8 cellular contexts compared by ENCODE assay signal in genomic region chr5:14440598-14441401, GRCh38.
DNase-seq lines count a peak whose midpoint lies in the region; ATAC-seq and TF ChIP-seq lines count a peak whose summit lies in the region.
"Had no signal": no experiment of that assay in that cellular context is flagged by ENCODE, and none has a peak within 500 bp of the region (broad histone marks: within the 10 kb centered on the region; RNA-seq: fewer than 3 reads in every experiment).

No MANE protein-coding gene starts in this region.

- intact Hi-C loops in esophagus muscularis mucosa (cut with DNase I) (loop anchor here (5.0 kb wide), 1 partner anchor 33 kb away; no protein-coding TSS in a partner anchor), uterus (cut with DNase I; ENCODE audit: low total_unique reads) (no loop called here)

- TF ChIP-seq POLR2A in esophagus muscularis mucosa (IDR thresholded peaks at IDR 0.05; ENCODE audit: low read depth) (no peak), uterus (IDR thresholded peaks at IDR 0.05) (peak in 1 of 2 donors; percentile 50)

- TF ChIP-seq EP300 in esophagus muscularis mucosa (IDR thresholded peaks at IDR 0.05): no peak

- H3K36me3 ChIP-seq in esophagus muscularis mucosa (peaks cover 0 to 8% (median 1%) of the 10 kb centered on the region in 4 donors), uterus (no peaks in the 10 kb centered on the region)

- H3K4me3 Mint-ChIP-seq in nephron: peak overlapping the region; percentile 86 to 95 (median 87)
- no peak overlapping the region for H3K4me3 Mint-ChIP-seq in activated naive CD8-positive, alpha-beta T cell treated with anti-CD3 and anti-CD28 coated beads, Interleukin-2, amount 50 U/mL, for 24 hours
- H3K4me3 Mint-ChIP-seq: activated B cell treated with CpG ODN at 0.5 μM for 24 hours had no signal

- DNase-seq in NCI-H69 (lab: John Stamatoyannopoulos, UW): peak; percentile 97
- DNase-seq in esophagus muscularis mucosa (ENCODE audit: extremely low spot score): no peak
- DNase-seq in uterus: peak; percentile 71 to 74
- DNase-seq in NCI-H2081 treated with DMSO at 0.1 percent for 48 hours (lab: John Stamatoyannopoulos, UW): no peak
- no peak for DNase-seq in activated naive CD8-positive, alpha-beta T cell treated with anti-CD3 and anti-CD28 coated beads, Interleukin-2, amount 50 U/mL, for 24 hours
- DNase-seq: activated B cell treated with CpG ODN at 0.5 μM for 24 hours had no signal

- no peaks in the 10 kb centered on the region for H3K9me3 Mint-ChIP-seq in nephron
- peaks cover 3% of the 10 kb centered on the region for H3K9me3 Mint-ChIP-seq in activated naive CD8-positive, alpha-beta T cell treated with anti-CD3 and anti-CD28 coated beads, Interleukin-2, amount 50 U/mL, for 24 hours
- H3K9me3 Mint-ChIP-seq: activated B cell treated with CpG ODN at 0.5 μM for 24 hours had no signal

- no peaks in the 10 kb centered on the region for H3K9me3 ChIP-seq in esophagus muscularis mucosa
- H3K9me3 ChIP-seq in uterus: no peaks in the 10 kb centered on the region

- H3K27ac ChIP-seq in esophagus muscularis mucosa (replicated peaks in 1 of 4): peak overlapping the region; percentile 81 to 88 (median 85)
- H3K27ac ChIP-seq in uterus: peak overlapping the region; percentile 82 to 87

- TF ChIP-seq CTCF in esophagus muscularis mucosa (IDR thresholded peaks at IDR 0.05) (no peak), nephron (IDR thresholded peaks at IDR 0.05; ENCODE audit: unreplicated experiment in 3 of 3) (no peak), uterus (IDR thresholded peaks at IDR 0.05) (no peak)

- H3K4me1 Mint-ChIP-seq in nephron: peaks cover 68% of the 10 kb centered on the region
- H3K4me1 Mint-ChIP-seq in activated naive CD8-positive, alpha-beta T cell treated with anti-CD3 and anti-CD28 coated beads, Interleukin-2, amount 50 U/mL, for 24 hours: peaks cover 24% of the 10 kb centered on the region
- H3K4me1 Mint-ChIP-seq: activated B cell treated with CpG ODN at 0.5 μM for 24 hours had no signal

- ATAC-seq in HG03342 (IDR thresholded peaks at IDR 0.05; ENCODE audit: unreplicated experiment): no peak
- no peak for ATAC-seq in activated naive CD8-positive, alpha-beta T cell treated with anti-CD3 and anti-CD28 coated beads, Interleukin-2, amount 50 U/mL, for 24 hours

- 33% methylated on average over 40 of the region's 40 CpGs for WGBS in esophagus muscularis mucosa

- H3K4me1 ChIP-seq in esophagus muscularis mucosa: peaks cover 29 to 55% (median 52%) of the 10 kb centered on the region in 4 donors
- no peaks in the 10 kb centered on the region for H3K4me1 ChIP-seq in uterus

- H3K27me3 ChIP-seq in esophagus muscularis mucosa (no peaks in the 10 kb centered on the region), uterus (no peaks in the 10 kb centered on the region)

- peaks cover 30% of the 10 kb centered on the region for H3K36me3 Mint-ChIP-seq in nephron (ENCODE audit: low read depth)
- H3K36me3 Mint-ChIP-seq in activated naive CD8-positive, alpha-beta T cell treated with anti-CD3 and anti-CD28 coated beads, Interleukin-2, amount 50 U/mL, for 24 hours (ENCODE audit: low read depth): no peaks in the 10 kb centered on the region

- no peaks in the 10 kb centered on the region for H3K27me3 Mint-ChIP-seq in nephron (ENCODE audit: low read depth)
- no peaks in the 10 kb centered on the region for H3K27me3 Mint-ChIP-seq in activated naive CD8-positive, alpha-beta T cell treated with anti-CD3 and anti-CD28 coated beads, Interleukin-2, amount 50 U/mL, for 24 hours
- H3K27me3 Mint-ChIP-seq: activated B cell treated with CpG ODN at 0.5 μM for 24 hours had no signal

- peak overlapping the region; percentile 54 to 66 (median 56) for H3K4me3 ChIP-seq in esophagus muscularis mucosa
- H3K4me3 ChIP-seq in uterus: peak overlapping the region; percentile 20 to 42

- peak overlapping the region; percentile 96 to 97 (median 97) for H3K27ac Mint-ChIP-seq in nephron
- H3K27ac Mint-ChIP-seq in activated naive CD8-positive, alpha-beta T cell treated with anti-CD3 and anti-CD28 coated beads, Interleukin-2, amount 50 U/mL, for 24 hours: no peak overlapping the region
- H3K27ac Mint-ChIP-seq: activated B cell treated with CpG ODN at 0.5 μM for 24 hours had no signal

Comparison
In these comparisons a context has a peak if more than half of its experiments do, and no peak if none do; other contexts are left out.
1. DNase-seq: peak in NCI-H69 (single experiment) and uterus (2 of 2); none in esophagus muscularis mucosa (single experiment), NCI-H2081 treated with DMSO at 0.1 percent for 48 hours (single experiment) and activated naive CD8-positive, alpha-beta T cell treated with anti-CD3 and anti-CD28 coated beads, Interleukin-2, amount 50 U/mL, for 24 hours (single experiment).